In the genomic region with DNA sequence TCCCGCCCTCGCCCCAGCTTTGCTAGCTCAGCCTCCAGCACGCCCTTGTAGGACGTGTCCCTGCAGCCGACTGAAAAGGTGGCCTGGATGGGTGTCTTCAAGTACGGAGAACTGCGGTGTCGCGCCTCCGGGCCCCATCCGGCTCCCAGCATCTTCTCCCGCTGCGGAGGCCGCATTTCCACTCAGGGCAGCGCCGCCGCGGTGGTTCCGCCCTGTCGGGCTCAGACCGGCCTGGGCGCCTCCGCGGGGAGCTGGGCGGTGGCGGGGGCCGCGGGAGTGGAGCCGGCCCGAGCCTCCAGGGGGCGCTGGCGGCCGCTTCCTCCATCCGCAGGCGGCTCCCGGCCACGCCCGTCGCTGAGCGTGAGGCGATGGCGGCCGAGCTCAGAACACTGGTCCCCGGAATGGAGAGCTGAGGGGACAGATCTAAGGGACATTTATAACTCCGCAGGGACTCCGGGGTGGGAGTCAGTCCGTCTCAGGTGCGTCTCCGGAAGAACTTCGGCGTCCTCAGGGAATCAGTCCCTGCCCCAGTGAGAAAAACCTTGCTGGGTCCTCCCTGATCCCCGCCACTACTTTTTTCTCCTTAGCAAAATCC, we compare ENCODE assay signal across 8 cellular contexts.
A peak's percentile ranks its signal among the peaks of the same experiment; 100 is the strongest.
DNase-seq lines count a peak whose midpoint lies in the region; ATAC-seq, FAIRE-seq and TF ChIP-seq lines count a peak whose summit lies in the region.

No MANE protein-coding gene starts in this region.

- DNase-seq in AG04449 (ENCODE audit: low read depth, low spot score) (no peak), GM18507 (ENCODE audit: extremely low spot score, insufficient read length, low read depth) (peak; percentile 81), NCI-H510A treated with DMSO at 0.1 percent for 48 hours (lab: John Stamatoyannopoulos, UW) (peak; percentile 51), erythroblast (lab: John Stamatoyannopoulos, UW) (peak; percentile 84 to 90)
- DNase-seq in activated CD8-positive, alpha-beta memory T cell treated with anti-CD3 and anti-CD28 coated beads, Interleukin-2, amount 50 U/mL, for 4 hours: peak; percentile 80
- peak; percentile 47 to 67 for DNase-seq in stimulated activated CD8-positive, alpha-beta memory T cell treated with anti-CD3 and anti-CD28 coated beads, Interleukin-7, amount 100 ng/mL, for 4 hours (ENCODE audit: low read depth in 2 of 2)

- ATAC-seq in HG03066 (IDR thresholded peaks at IDR 0.05; ENCODE audit: low read depth, unreplicated experiment): peak; percentile 63

- H3K27ac ChIP-seq in muscle layer of duodenum (ENCODE audit: low read length): no peak overlapping the region

- FAIRE-seq in GM18507 (lab: Jason Lieb, UNC): peak; percentile 79

- no peaks in the 10 kb centered on the region for H3K27me3 ChIP-seq in muscle layer of duodenum (ENCODE audit: low read depth, low read length)

- TF ChIP-seq POLR2A in erythroblast (IDR thresholded peaks at IDR 0.05; ENCODE audit: low read length): peak; percentile 49

- H3K9me3 ChIP-seq in muscle layer of duodenum (ENCODE audit: control insufficient read depth in 1 of 2, low read length in 2 of 2): no peaks in the 10 kb centered on the region

- peaks cover 0 to 7% of the 10 kb centered on the region in 2 donors for H3K4me1 ChIP-seq in muscle layer of duodenum (ENCODE audit: control insufficient read depth in 1 of 2, insufficient read depth in 2 of 2, low read length in 2 of 2)

- TF ChIP-seq CTCF in AG04449 (IDR thresholded peaks at IDR 0.05; ENCODE audit: insufficient read depth, low read length, missing control alignments): peak; percentile 82

- no peaks in the 10 kb centered on the region for H3K36me3 ChIP-seq in muscle layer of duodenum (ENCODE audit: control insufficient read depth in 1 of 2, insufficient read depth in 2 of 2, low read length in 2 of 2)

- POLR2A ChIA-PET in AG04449 (lab: Yijun Ruan, JAX): interaction anchor here (0.9 kb wide), 1 partner anchor 448 kb away, joined by 3 read pairs; no protein-coding TSS in a partner anchor

- peak overlapping the region; percentile 57 for H3K4me3 ChIP-seq in AG04449 (ENCODE audit: low read depth, low read length)
- H3K4me3 ChIP-seq in muscle layer of duodenum (ENCODE audit: low read depth in 1 of 2, low read length in 2 of 2): peak overlapping the region; percentile 44 to 58

- CTCF ChIA-PET in AG04449 (lab: Yijun Ruan, JAX): interaction anchor here (0.6 to 2.6 kb wide), 48 partner anchors 8 to 458 kb away, joined by 3 to 22 read pairs (median 4); partner anchors contain the start of gene SMCO1
